16 cellular contexts compared by ENCODE assay signal in the genomic region with DNA sequence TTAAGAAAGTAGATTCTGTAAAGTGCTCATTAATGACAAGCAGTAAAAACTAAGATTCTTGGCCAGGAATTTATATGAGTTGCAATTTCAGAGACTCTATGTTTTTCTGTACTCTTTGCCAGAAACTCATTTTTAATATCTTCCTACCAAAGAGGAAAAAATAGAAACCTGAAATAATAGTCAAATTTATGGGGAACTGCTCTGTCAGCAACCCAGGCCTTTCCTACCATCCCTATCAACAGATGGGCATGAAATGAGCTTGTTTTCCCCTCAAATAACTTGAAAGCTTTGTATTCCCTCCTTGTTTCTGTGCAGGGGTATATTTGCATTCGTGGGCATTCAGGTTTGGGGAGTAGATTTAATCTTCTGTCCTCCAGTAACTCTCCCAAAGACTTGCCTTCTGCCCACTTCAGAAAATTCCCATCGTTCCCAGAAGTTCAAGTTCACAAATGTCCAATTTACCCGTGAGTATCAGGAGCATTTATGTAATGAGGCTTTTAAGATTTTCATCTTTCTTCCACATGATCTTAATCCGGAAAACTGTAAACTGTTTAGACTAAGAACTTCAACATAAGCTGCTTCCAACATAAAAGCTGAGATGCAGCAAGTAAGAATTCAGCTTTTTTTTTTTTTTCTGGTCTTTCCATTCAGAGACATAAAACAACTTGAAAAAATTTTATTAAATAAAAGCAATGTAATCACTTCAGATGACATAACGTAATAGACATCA.
DNase-seq lines count a peak whose midpoint lies in the region; ATAC-seq, FAIRE-seq and TF ChIP-seq lines count a peak whose summit lies in the region.
"Had no signal": no experiment of that assay in that cellular context is flagged by ENCODE, and none has a peak within 500 bp of the region (broad histone marks: within the 10 kb centered on the region; RNA-seq: fewer than 3 reads in every experiment).

No MANE protein-coding gene starts in this region.

- no peak overlapping the region for H2AFZ ChIP-seq in smooth muscle cell (ENCODE audit: low read depth)

- H4K20me1 ChIP-seq in smooth muscle cell (ENCODE audit: low read depth), result no peaks in the 10 kb centered on the region

- H3K27me3 ChIP-seq in smooth muscle cell (ENCODE audit: low read depth) (no peaks in the 10 kb centered on the region), ovary (no peaks in the 10 kb centered on the region)

- peaks cover 6% of the 10 kb centered on the region for H3K4me1 ChIP-seq in smooth muscle cell (ENCODE audit: low read depth)
- H3K4me1 ChIP-seq in ovary (ENCODE audit: insufficient read depth), result no peaks in the 10 kb centered on the region
- H3K4me1 ChIP-seq: A549 had no signal

- FAIRE-seq in D721Med (lab: Jason Lieb, UNC), result peak; percentile 68
- FAIRE-seq: A549 had no signal

- H3K4me2 ChIP-seq in smooth muscle cell, result peak overlapping the region; percentile 28
- H3K4me2 ChIP-seq: A549 had no signal

- H3K9ac ChIP-seq in smooth muscle cell (ENCODE audit: low read depth), result no peak overlapping the region

- no peaks in the 10 kb centered on the region for H3K79me2 ChIP-seq in smooth muscle cell (ENCODE audit: low read depth)

- H3K27ac ChIP-seq in smooth muscle cell (ENCODE audit: low read depth), result no peak overlapping the region
- H3K27ac ChIP-seq in ovary, result no peak overlapping the region
- H3K27ac ChIP-seq: 22Rv1, A549, C4-2B had no signal

- intact Hi-C loops in ovary (cut with DNase I), result no loop called here

- 41% methylated on average over 5 of the region's 5 CpGs for WGBS in smooth muscle cell (ENCODE audit: low lambda C conversion rate)
- WGBS in ovary, 3 donors, result 56 to 60% (median 59%) methylated on average over 5 of the region's 5 CpGs

- DNase-seq in D721Med (ENCODE audit: insufficient read length, low spot score) (no peak), dermis microvascular lymphatic vessel endothelial cell (ENCODE audit: low read depth in 2 of 2) (peak; percentile 61 to 64), fibroblast of villous mesenchyme (ENCODE audit: low read depth) (peak; percentile 75), smooth muscle cell (lab: John Stamatoyannopoulos, UW; ENCODE audit: unreplicated experiment) (no peak), RPMI8226 (no peak), ovary (no peak)
- DNase-seq: AML-193; CD4-positive, alpha-beta T cell; DMS79 treated with DMSO at 0.1 percent for 48 hours; GF-D8; GOT3; H9 had no signal

- no peak for ATAC-seq in HG03520 (IDR thresholded peaks at IDR 0.05; ENCODE audit: unreplicated experiment)
- ATAC-seq: A549 had no signal

- H3K36me3 ChIP-seq in smooth muscle cell (ENCODE audit: low read depth), result no peaks in the 10 kb centered on the region
- H3K36me3 ChIP-seq in ovary, result no peaks in the 10 kb centered on the region

- no peaks in the 10 kb centered on the region for H3K9me3 ChIP-seq in smooth muscle cell (replicated peaks; ENCODE audit: low read depth)
- H3K9me3 ChIP-seq in ovary, result no peaks in the 10 kb centered on the region
- H3K9me3 ChIP-seq: A549 had no signal

- no peak for TF ChIP-seq EP300 in ovary (IDR thresholded peaks at IDR 0.05)

- peaks cover 12% of the 10 kb centered on the region for H3F3A ChIP-seq in smooth muscle cell (ENCODE audit: low read depth)

- H3K4me3 ChIP-seq in fibroblast of villous mesenchyme (ENCODE audit: low read depth, low read length) (no peak overlapping the region), smooth muscle cell (no peak overlapping the region), ovary (no peak overlapping the region)
- H3K4me3 ChIP-seq: A549 had no signal

- TF ChIP-seq POLR2A in ovary (IDR thresholded peaks at IDR 0.05), result no peak

- no peak for TF ChIP-seq CTCF in D721Med (IDR thresholded peaks at IDR 0.05; ENCODE audit: insufficient read depth, missing control alignments)
- TF ChIP-seq CTCF in fibroblast of villous mesenchyme (IDR thresholded peaks at IDR 0.05; ENCODE audit: insufficient read depth, low read depth, low read length), result no peak
- TF ChIP-seq CTCF in smooth muscle cell (IDR thresholded peaks at IDR 0.05; ENCODE audit: borderline replicate concordance, insufficient read depth, poor library complexity, severe bottlenecking), result no peak
- TF ChIP-seq CTCF in ovary (IDR thresholded peaks at IDR 0.05), result no peak

Comparison
In these comparisons a context has a peak if more than half of its experiments do, and no peak if none do; other contexts are left out.
1. DNase-seq: peak in dermis microvascular lymphatic vessel endothelial cell (2 of 2) and fibroblast of villous mesenchyme (single experiment); none in D721Med (single experiment), smooth muscle cell (single experiment), RPMI8226 (single experiment) and ovary (0 of 5).